In genomic region chrY:3406896-3407452, GRCh38 we compare ENCODE assay signal across 7 cellular contexts.
DNase-seq lines count a peak whose midpoint lies in the region; ATAC-seq, FAIRE-seq and TF ChIP-seq lines count a peak whose summit lies in the region.
"Not testable (repeated sequence)": the region's sequence is repeated elsewhere in the genome, so short reads cannot be mapped to it uniquely, and the experiment has no call there.

No MANE protein-coding gene starts in this region.

- H3K4me3 Mint-ChIP-seq in HFFc6 = not testable (repeated sequence)

- H3K27me3 ChIP-seq in endothelial cell of umbilical vein (ENCODE audit: control insufficient read depth in 2 of 2, insufficient read depth in 2 of 2, low read length in 2 of 2); lower lobe of right lung (ENCODE audit: low read depth): not testable (repeated sequence)

- not testable (repeated sequence) for H3K27ac Mint-ChIP-seq in HFFc6

- peak; percentile 77 for FAIRE-seq in GM12891 (lab: Jason Lieb, UNC)
- peak; percentile 28 for FAIRE-seq in endothelial cell of umbilical vein (lab: Jason Lieb, UNC)

- POLR2A ChIA-PET in OCI-LY7 (lab: Charles Lee); endothelial cell of umbilical vein (lab: Charles Lee): not testable (repeated sequence)

- not testable (repeated sequence) for ATAC-seq in lower lobe of right lung

- H3K9me2 ChIP-seq in OCI-LY7 (ENCODE audit: insufficient read depth, low read length) = not testable (repeated sequence)

- H3K4me1 Mint-ChIP-seq in HFFc6 (ENCODE audit: low read depth) = not testable (repeated sequence)

- not testable (repeated sequence) for H3K36me3 ChIP-seq in OCI-LY7 (ENCODE audit: insufficient read depth, low read length); endothelial cell of umbilical vein (ENCODE audit: control insufficient read depth in 2 of 2, extremely low read depth in 1 of 2, insufficient read depth in 2 of 2, low read length in 2 of 2); lower lobe of right lung

- not testable (repeated sequence) for H3K9me3 Mint-ChIP-seq in HFFc6

- H2AFZ ChIP-seq in OCI-LY7 (ENCODE audit: low read length); endothelial cell of umbilical vein (ENCODE audit: low read depth, low read length): not testable (repeated sequence)

- H3K9me1 ChIP-seq in endothelial cell of umbilical vein (replicated peaks; ENCODE audit: control insufficient read depth, extremely low read depth, insufficient read depth, low read length) = not testable (repeated sequence)

- CTCF ChIA-PET in OCI-LY7 (lab: Charles Lee; ENCODE audit: unreplicated experiment); endothelial cell of umbilical vein (lab: Charles Lee): not testable (repeated sequence)

- DNase-seq in GM12891 (ENCODE audit: insufficient read length, low spot score); HFFc6; OCI-LY7 (ENCODE audit: low spot score); endothelial cell of umbilical vein (ENCODE audit: low read depth, low spot score); lower lobe of right lung: not testable (repeated sequence)

- not testable (repeated sequence) for H3K4me1 ChIP-seq in OCI-LY7 (ENCODE audit: insufficient read depth, low read length, poor library complexity, severe bottlenecking); endothelial cell of umbilical vein (ENCODE audit: control insufficient read depth, extremely low read depth, insufficient read depth, low read length); lower lobe of right lung

- H3K9me3 ChIP-seq in OCI-LY7 (ENCODE audit: low read length); endothelial cell of umbilical vein (replicated peaks; ENCODE audit: control insufficient read depth, insufficient read depth, low read length); lower lobe of right lung: not testable (repeated sequence)

- not testable (repeated sequence) for H3K4me2 ChIP-seq in OCI-LY7 (ENCODE audit: low read length); endothelial cell of umbilical vein (ENCODE audit: insufficient read depth, low read length)

- TF ChIP-seq CTCF in 22Rv1 (IDR thresholded peaks at IDR 0.05) = peak; percentile 34
- TF ChIP-seq CTCF in HFFc6 (IDR thresholded peaks at IDR 0.05) = peak; percentile 41; the same call in 1 of the 2 replicates
- peak; percentile 60; the same call in 1 of the 2 replicates for TF ChIP-seq CTCF in OCI-LY7 (conservative IDR thresholded peaks at IDR 0.05; ENCODE audit: low read length)
- peak; percentile 48 for TF ChIP-seq CTCF in VCaP (conservative IDR thresholded peaks at IDR 0.05)
- TF ChIP-seq CTCF in endothelial cell of umbilical vein (IDR thresholded peaks at IDR 0.05; ENCODE audit: extremely low read depth in 1 of 2, insufficient read depth in 1 of 2, low read depth in 1 of 2, low read length in 2 of 2) = not testable (repeated sequence)
- TF ChIP-seq CTCF in lower lobe of right lung (IDR thresholded peaks at IDR 0.05) = peak; percentile 7

- not testable (repeated sequence) for BruUV-seq in OCI-LY7 (replicated peaks; lab: Mats Ljungman, UMichigan); endothelial cell of umbilical vein (replicated peaks; lab: Mats Ljungman, UMichigan)

- H3K79me2 ChIP-seq in OCI-LY7 (ENCODE audit: insufficient read depth, low read depth, low read length); endothelial cell of umbilical vein (ENCODE audit: control insufficient read depth, insufficient read depth, low read length): not testable (repeated sequence)

- not testable (repeated sequence) for H3K4me3 ChIP-seq in OCI-LY7 (ENCODE audit: low read depth, low read length, poor library complexity, severe bottlenecking); endothelial cell of umbilical vein (replicated peaks in 1 of 3; ENCODE audit: insufficient read depth in 1 of 3, low read depth in 1 of 3, low read length in 3 of 3); lower lobe of right lung

- dilution Hi-C loops in endothelial cell of umbilical vein (cut with MboI; ENCODE audit: extremely low pct_ligation_motif_present, low sequenced_read_pairs) = not testable (repeated sequence)

- not testable (repeated sequence) for H3K36me3 Mint-ChIP-seq in HFFc6 (ENCODE audit: low read depth)

- H3K27ac ChIP-seq in 22Rv1; OCI-LY7 (ENCODE audit: low read depth, low read length, poor library complexity, severe bottlenecking); VCaP; endothelial cell of umbilical vein (ENCODE audit: insufficient read depth, low read depth, low read length); lower lobe of right lung: not testable (repeated sequence)

- TF ChIP-seq POLR2A in GM12891 (IDR thresholded peaks at IDR 0.05; ENCODE audit: low read depth, low read length); endothelial cell of umbilical vein (IDR thresholded peaks at IDR 0.05; ENCODE audit: low read depth, low read length): not testable (repeated sequence)

- not testable (repeated sequence) for H3K27me3 Mint-ChIP-seq in HFFc6 (ENCODE audit: insufficient read depth)

- intact Hi-C loops in OCI-LY7 (cut with micrococcal nuclease; ENCODE audit: unreplicated experiment); endothelial cell of umbilical vein (cut with micrococcal nuclease); lower lobe of right lung (cut with DNase I): not testable (repeated sequence)

- not testable (repeated sequence) for H3K9ac ChIP-seq in endothelial cell of umbilical vein (replicated peaks; ENCODE audit: extremely low read depth, insufficient read depth, low read length)

- H4K20me1 ChIP-seq in OCI-LY7 (ENCODE audit: insufficient read depth, low read length); endothelial cell of umbilical vein (replicated peaks; ENCODE audit: control insufficient read depth, extremely low read depth, insufficient read depth, low read length): not testable (repeated sequence)
